Comparison of ENCODE assay signal across 21 cellular contexts in the genomic region with DNA sequence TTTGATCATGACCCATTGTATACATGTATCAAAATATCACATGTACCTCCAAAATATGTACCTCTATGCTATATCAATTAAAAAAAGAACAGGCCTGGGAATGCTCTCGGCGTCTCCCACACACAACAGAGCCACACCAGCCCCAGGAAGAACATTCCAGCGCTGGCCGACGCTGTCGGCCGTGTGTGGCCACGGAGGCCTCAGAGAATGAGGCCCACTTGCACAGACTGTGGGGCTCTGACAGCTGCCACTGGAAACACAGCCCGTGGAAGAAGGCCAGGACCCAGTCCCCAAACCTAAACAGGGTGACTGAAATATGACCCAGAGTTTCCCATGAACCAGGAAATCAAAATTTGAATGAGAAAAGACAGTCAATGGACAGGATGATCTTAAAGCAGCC.
"Had no signal": no experiment of that assay in that cellular context is flagged by ENCODE, and none has a peak within 500 bp of the region (broad histone marks: within the 10 kb centered on the region; RNA-seq: fewer than 3 reads in every experiment).

No MANE protein-coding gene starts in this region.

- H3K9me3 Mint-ChIP-seq: naive B cell, nephron had no signal

- H3K27me3 ChIP-seq: dorsolateral prefrontal cortex, heart right ventricle, left lung, right lobe of liver, stomach, transverse colon had no signal

- H3K27ac ChIP-seq: dorsolateral prefrontal cortex, heart right ventricle, left lung, parathyroid adenoma, prostate gland, right lobe of liver, stomach, thoracic aorta, transverse colon had no signal

- H3K27me3 Mint-ChIP-seq: naive B cell had no signal

- H3K9me3 ChIP-seq: heart right ventricle, left lung, prostate gland, right lobe of liver, stomach, thoracic aorta, transverse colon had no signal

- H3K4me3 Mint-ChIP-seq: naive B cell, nephron had no signal

- H3K4me3 ChIP-seq: dorsolateral prefrontal cortex, heart right ventricle, left lung, lung, prostate gland, right lobe of liver, stomach, thoracic aorta, transverse colon had no signal

- H3K27ac Mint-ChIP-seq: nephron had no signal

- H3K36me3 ChIP-seq: heart right ventricle, left lung, prostate gland, right lobe of liver, stomach, thoracic aorta, transverse colon had no signal

- DNase-seq: cortex of kidney; effector CD8-positive, alpha-beta T cell; heart right ventricle; hypothalamus; mesenchymal stem cell; midbrain; naive B cell; stimulated activated CD4-positive, alpha-beta T cell treated with anti-CD3 and anti-CD28 coated beads, Interleukin-2, amount 100 ng/mL, for 24 hours; stimulated activated naive CD4-positive, alpha-beta T cell; stomach; substantia nigra; transverse colon had no signal

- ATAC-seq: esophagus mucosa, heart right ventricle, left lung, right lobe of liver had no signal
